In the genomic region with DNA sequence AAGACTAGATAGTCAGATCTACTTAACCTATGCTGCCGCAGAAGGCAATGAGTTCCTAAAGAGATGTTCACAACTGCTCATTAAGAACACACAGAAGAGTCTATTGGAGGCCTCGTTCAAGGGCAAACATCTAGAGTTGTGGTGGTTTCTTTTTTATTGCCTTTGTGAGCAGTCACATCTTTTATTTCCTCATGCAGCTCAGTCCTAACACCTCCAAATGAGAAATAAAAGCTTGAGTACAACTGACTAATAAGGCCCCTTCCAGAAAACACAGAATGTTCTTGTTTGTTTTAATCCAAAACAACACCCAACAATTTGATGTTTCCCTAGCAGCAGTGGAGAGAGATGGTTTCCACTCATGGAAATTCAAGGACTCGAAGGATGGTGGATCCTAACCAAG, we compare ENCODE assay signal across 25 cellular contexts.
"Had no signal": no experiment of that assay in that cellular context is flagged by ENCODE, and none has a peak within 500 bp of the region (broad histone marks: within the 10 kb centered on the region; RNA-seq: fewer than 3 reads in every experiment).

No MANE protein-coding gene starts in this region.

- H3K79me2 ChIP-seq: hepatocyte had no signal

- ATAC-seq: activated CD8-positive, alpha-beta memory T cell treated with anti-CD3 and anti-CD28 coated beads, Interleukin-2, amount 10 ng/mL, durations not matched to agents 7 days and 5 days; activated CD8-positive, alpha-beta T cell treated with anti-CD3 and anti-CD28 coated beads for 36 hours; activated naive CD8-positive, alpha-beta T cell treated with anti-CD3 and anti-CD28 coated beads, Interleukin-2, amount 50 U/mL, for 24 hours; left lung; naive thymus-derived CD4-positive, alpha-beta T cell had no signal

- H3K27me3 ChIP-seq: hepatocyte, neural progenitor cell, right atrium auricular region, tibial artery had no signal

- FAIRE-seq: frontal cortex had no signal

- H3K9ac ChIP-seq: neural progenitor cell had no signal

- H3K36me3 Mint-ChIP-seq: activated CD8-positive, alpha-beta memory T cell treated with anti-CD3 and anti-CD28 coated beads, Interleukin-2, amount 10 ng/mL, durations not matched to agents 7 days and 5 days; immature natural killer cell; naive thymus-derived CD4-positive, alpha-beta T cell; neural progenitor cell had no signal

- H3K4me3 Mint-ChIP-seq: activated CD4-positive, alpha-beta T cell treated with anti-CD3 and anti-CD28 coated beads, Interleukin-2, amount 10 ng/mL, durations not matched to agents 7 days and 5 days; activated CD8-positive, alpha-beta memory T cell treated with anti-CD3 and anti-CD28 coated beads, Interleukin-2, amount 10 ng/mL, durations not matched to agents 7 days and 5 days; activated CD8-positive, alpha-beta T cell treated with anti-CD3 and anti-CD28 coated beads for 36 hours; activated naive CD8-positive, alpha-beta T cell treated with anti-CD3 and anti-CD28 coated beads, Interleukin-2, amount 50 U/mL, for 24 hours; immature natural killer cell; naive thymus-derived CD4-positive, alpha-beta T cell; neural progenitor cell; stimulated activated naive CD8-positive, alpha-beta T cell treated with anti-CD3 and anti-CD28 coated beads, Interleukin-15, Interleukin-2, amounts not matched to agents 100 ng/mL and 50 ng/mL, for 24 hours had no signal

- H3K4me1 Mint-ChIP-seq: activated CD4-positive, alpha-beta T cell treated with anti-CD3 and anti-CD28 coated beads, Interleukin-2, amount 10 ng/mL, durations not matched to agents 7 days and 5 days; activated CD8-positive, alpha-beta memory T cell treated with anti-CD3 and anti-CD28 coated beads, Interleukin-2, amount 10 ng/mL, durations not matched to agents 7 days and 5 days; activated naive CD8-positive, alpha-beta T cell treated with anti-CD3 and anti-CD28 coated beads, Interleukin-2, amount 50 U/mL, for 24 hours; immature natural killer cell; naive thymus-derived CD4-positive, alpha-beta T cell had no signal

- H2AFZ ChIP-seq: hepatocyte, neural progenitor cell had no signal

- H3K9me3 Mint-ChIP-seq: activated CD4-positive, alpha-beta T cell treated with anti-CD3 and anti-CD28 coated beads, Interleukin-2, amount 10 ng/mL, durations not matched to agents 7 days and 5 days; activated CD8-positive, alpha-beta T cell treated with anti-CD3 and anti-CD28 coated beads for 36 hours; activated naive CD8-positive, alpha-beta T cell treated with anti-CD3 and anti-CD28 coated beads, Interleukin-2, amount 50 U/mL, for 24 hours; immature natural killer cell; neural progenitor cell; stimulated activated naive CD8-positive, alpha-beta T cell treated with anti-CD3 and anti-CD28 coated beads, Interleukin-15, Interleukin-2, amounts not matched to agents 100 ng/mL and 50 ng/mL, for 24 hours had no signal

- H3K9me3 ChIP-seq: left lung had no signal

- H3K36me3 ChIP-seq: esophagus muscularis mucosa, left lung, neural progenitor cell, right atrium auricular region, tibial artery had no signal

- H3K27ac Mint-ChIP-seq: activated CD4-positive, alpha-beta T cell treated with anti-CD3 and anti-CD28 coated beads, Interleukin-2, amount 10 ng/mL, durations not matched to agents 7 days and 5 days; activated CD8-positive, alpha-beta memory T cell treated with anti-CD3 and anti-CD28 coated beads, Interleukin-2, amount 10 ng/mL, durations not matched to agents 7 days and 5 days; activated CD8-positive, alpha-beta T cell treated with anti-CD3 and anti-CD28 coated beads for 36 hours; activated naive CD8-positive, alpha-beta T cell treated with anti-CD3 and anti-CD28 coated beads, Interleukin-2, amount 50 U/mL, for 24 hours; immature natural killer cell; naive thymus-derived CD4-positive, alpha-beta T cell; neural progenitor cell; progenitor cell of endocrine pancreas; stimulated activated naive CD8-positive, alpha-beta T cell treated with anti-CD3 and anti-CD28 coated beads, Interleukin-15, Interleukin-2, amounts not matched to agents 100 ng/mL and 50 ng/mL, for 24 hours had no signal

- DNase-seq: activated CD4-positive, alpha-beta T cell treated with anti-CD3 and anti-CD28 coated beads, Interleukin-2, amount 10 ng/mL, durations not matched to agents 7 days and 5 days; activated CD4-positive, CD25-positive, alpha-beta regulatory T cell treated with anti-CD3 and anti-CD28 coated beads, Interleukin-2, amount 50 U/mL, for 72 hours; activated CD8-positive, alpha-beta memory T cell treated with anti-CD3 and anti-CD28 coated beads, Interleukin-2, amount 10 ng/mL, durations not matched to agents 7 days and 5 days; activated CD8-positive, alpha-beta T cell treated with anti-CD3 and anti-CD28 coated beads for 36 hours; activated gamma-delta T cell; activated naive CD4-positive, alpha-beta T cell treated with anti-CD3 and anti-CD28 coated beads, Interleukin-2, amount 50 U/mL, for 16 hours; activated naive CD8-positive, alpha-beta T cell treated with anti-CD3 and anti-CD28 coated beads, Interleukin-2, amount 50 U/mL, for 24 hours; activated T-cell treated with anti-CD3 and anti-CD28 coated beads for 4 hours; cerebellar nuclear complex; glutamatergic neuron; immature natural killer cell; left lung; naive thymus-derived CD4-positive, alpha-beta T cell; stimulated activated CD4-positive, alpha-beta T cell treated with anti-CD3 and anti-CD28 coated beads, Interleukin-4, amount 100 ng/mL, for 24 hours; substantia nigra; tibial artery had no signal

- H3K4me3 ChIP-seq: coronary artery, esophagus muscularis mucosa, hepatocyte, left lung, lung, neural progenitor cell, right atrium auricular region, tibial artery had no signal

- H3K27ac ChIP-seq: coronary artery, esophagus muscularis mucosa, hepatocyte, left lung, neural progenitor cell, tibial artery had no signal

- H3K4me1 ChIP-seq: esophagus muscularis mucosa, left lung, right atrium auricular region had no signal

- H3K4me2 ChIP-seq: hepatocyte, neural progenitor cell had no signal
